Comparison of ENCODE assay signal across 1 cellular context in genomic region chr1:24003331-24003972, GRCh38.
TF ChIP-seq lines count a peak whose summit lies in the region.

No MANE protein-coding gene starts in this region.

TF ChIP-seq in HepG2, 621 proteins besides CTCF, POLR2A, EP300 and RAD21 (continued from another document and continues in another):
- TF ChIP-seq CENPBD1 (CRISPR knock-in tag; IDR thresholded peaks at IDR 0.05; ENCODE audit: borderline replicate concordance, low read depth) (no peak), TERF1 (CRISPR knock-in tag; IDR thresholded peaks at IDR 0.05) (no peak), THAP11 (CRISPR knock-in tag; IDR thresholded peaks at IDR 0.05) (peak; percentile 56), ARID4A (CRISPR knock-in tag; IDR thresholded peaks at IDR 0.05; ENCODE audit: borderline replicate concordance) (peak; percentile 20; the same call in 1 of the 2 replicates), ZNF282 (IDR thresholded peaks at IDR 0.05; ENCODE audit: partially characterized antibody) (no peak), CEBPB (IDR thresholded peaks at IDR 0.05; ENCODE audit: borderline replicate concordance, low read depth, low read length) (peak; percentile 85), ZHX2 (IDR thresholded peaks at IDR 0.05; ENCODE audit: low read depth) (no peak), ZHX2 (CRISPR knock-in tag; IDR thresholded peaks at IDR 0.05; ENCODE audit: borderline replicate concordance) (no peak), MLX (CRISPR knock-in tag; IDR thresholded peaks at IDR 0.05) (0 out of 2 replicates have a peak, but pooled peaks have one; percentile 22), HBP1 (CRISPR knock-in tag; IDR thresholded peaks at IDR 0.05; ENCODE audit: low read depth) (no peak), CHD4 (IDR thresholded peaks at IDR 0.05; ENCODE audit: borderline replicate concordance, low read length) (no peak), ZNF564 (CRISPR knock-in tag; IDR thresholded peaks at IDR 0.05) (no peak), HDAC2 (CRISPR knock-in tag; IDR thresholded peaks at IDR 0.05) (peak; percentile 77), SIX1 (CRISPR knock-in tag; IDR thresholded peaks at IDR 0.05; ENCODE audit: borderline replicate concordance) (peak; percentile 73; the same call in 1 of the 2 replicates), ZNF124 (CRISPR knock-in tag; IDR thresholded peaks at IDR 0.05) (0 out of 2 replicates have a peak, but pooled peaks have one; percentile 41), HOXA3 (CRISPR knock-in tag; IDR thresholded peaks at IDR 0.05) (peak; percentile 44; the same call in 1 of the 2 replicates), ZNF816 (CRISPR knock-in tag; IDR thresholded peaks at IDR 0.05; ENCODE audit: borderline replicate concordance) (peak; percentile 83; the same call in 1 of the 2 replicates), GLI4 (CRISPR knock-in tag; IDR thresholded peaks at IDR 0.05; ENCODE audit: borderline replicate concordance) (no peak), NCOA1 (CRISPR knock-in tag; IDR thresholded peaks at IDR 0.05) (0 out of 2 replicates have a peak, but pooled peaks have one; percentile 30), TGIF2 (CRISPR knock-in tag; IDR thresholded peaks at IDR 0.05) (peak; percentile 57; the same call in 1 of the 2 replicates), GATAD2A (CRISPR knock-in tag; IDR thresholded peaks at IDR 0.05) (peak; percentile 80), ZNF644 (CRISPR knock-in tag; IDR thresholded peaks at IDR 0.05; ENCODE audit: low read depth) (peak; percentile 76; the same call in 1 of the 2 replicates), DBP (CRISPR knock-in tag; IDR thresholded peaks at IDR 0.05; ENCODE audit: not compliant biosample characterization) (no peak), AGO2 (optimal IDR thresholded peaks at IDR 0.05; ENCODE audit: low read depth, low read length) (no peak), NBN (conservative IDR thresholded peaks at IDR 0.05) (no peak), YEATS2 (CRISPR knock-in tag; IDR thresholded peaks at IDR 0.05; ENCODE audit: borderline replicate concordance) (peak; percentile 17; the same call in 1 of the 2 replicates), ZBTB34 (CRISPR knock-in tag; IDR thresholded peaks at IDR 0.05) (0 out of 2 replicates have a peak, but pooled peaks have one; percentile 64), ZNF605 (CRISPR knock-in tag; IDR thresholded peaks at IDR 0.05) (peak; percentile 39; the same call in 1 of the 2 replicates), IKZF5 (CRISPR knock-in tag; IDR thresholded peaks at IDR 0.05) (no peak; the same call in 1 of the 2 replicates), KDM1A (CRISPR knock-in tag; IDR thresholded peaks at IDR 0.05) (no peak), CREB1 (IDR thresholded peaks at IDR 0.05) (no peak), CREB1 (CRISPR knock-in tag; IDR thresholded peaks at IDR 0.05) (0 out of 2 replicates have a peak, but pooled peaks have one; percentile 39), AGO1 (IDR thresholded peaks at IDR 0.05; ENCODE audit: low read depth, low read length, poor library complexity, severe bottlenecking) (no peak), FOSL2 (CRISPR knock-in tag; IDR thresholded peaks at IDR 0.05) (peak; percentile 55), HMG20A (CRISPR knock-in tag; IDR thresholded peaks at IDR 0.05; ENCODE audit: borderline replicate concordance) (peak; percentile 42; the same call in 1 of the 2 replicates), NR0B2 (CRISPR knock-in tag; IDR thresholded peaks at IDR 0.05) (no peak), ZNF10 (CRISPR knock-in tag; IDR thresholded peaks at IDR 0.05; ENCODE audit: borderline replicate concordance, low read depth) (no peak), NCOA2 (CRISPR knock-in tag; IDR thresholded peaks at IDR 0.05) (peak; percentile 67), ZNF607 (CRISPR knock-in tag; IDR thresholded peaks at IDR 0.05; ENCODE audit: borderline replicate concordance) (no peak), ZNF414 (CRISPR knock-in tag; IDR thresholded peaks at IDR 0.05) (peak; percentile 73; the same call in 1 of the 2 replicates)
